ENCODE assay signal across 11 cellular contexts in genomic region chr6:160695622-160696021, GRCh38. TPM values are rescaled to one million over a fixed set of nuclear protein-coding genes. Genes with fewer than 3 reads are reported as not detected.
"Had no signal": no experiment of that assay in that cellular context is flagged by ENCODE, and none has a peak within 500 bp of the region (broad histone marks: within the 10 kb centered on the region; RNA-seq: fewer than 3 reads in every experiment).

No MANE protein-coding gene starts in this region.

RNA-seq across cellular contexts. Expression of gene PLG, which starts 6.4 kb away (rescaled TPM):
- total RNA-seq: PC-3, PC-9, Peyer's patch, Right ventricle myocardium inferior, RPMI7951, SJSA1, SK-MEL-5 had no signal
- polyA plus RNA-seq: SK-N-SH had no signal

RNA-seq across cellular contexts. Expression of gene LPA, which starts 31.5 kb away (rescaled TPM):
- total RNA-seq: OCI-LY7, PC-3, PC-9, Right ventricle myocardium inferior, Right ventricle myocardium superior, RPMI7951, SJCRH30, SJSA1, SK-MEL-5 had no signal
- polyA plus RNA-seq: SK-N-SH had no signal
